Comparison of ENCODE assay signal across 3 cellular contexts in the genomic region with DNA sequence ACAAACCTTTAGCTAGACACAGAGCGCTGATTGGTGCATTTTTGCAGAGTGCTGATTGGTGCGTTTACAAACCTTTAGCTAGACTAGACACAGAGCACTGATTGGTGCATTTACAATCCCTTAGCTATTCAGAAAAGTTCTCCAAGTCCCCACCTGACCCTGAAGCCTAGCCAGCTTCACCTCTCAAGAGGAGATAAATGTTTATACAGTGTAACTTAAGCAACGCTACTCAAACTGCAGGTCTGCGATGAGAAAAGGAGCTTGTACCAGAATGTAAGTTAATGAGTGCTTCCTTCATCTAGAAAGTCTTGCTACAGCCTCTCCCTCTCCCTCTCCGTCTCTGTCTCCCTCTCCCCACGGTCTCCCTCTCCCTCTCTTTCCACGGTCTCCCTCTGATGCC. TPM values are rescaled to one million over a fixed set of nuclear protein-coding genes. Genes with fewer than 3 reads are reported as not detected.
"Had no signal": no experiment of that assay in that cellular context is flagged by ENCODE, and none has a peak within 500 bp of the region (broad histone marks: within the 10 kb centered on the region; RNA-seq: fewer than 3 reads in every experiment).

No MANE protein-coding gene starts in this region.

RNA-seq across cellular contexts. Expression of a gene that starts 5.5 kb away (rescaled TPM):
- total RNA-seq: GM23248, H4, HT-29 had no signal
- polyA plus RNA-seq: GM23248 had no signal
